Comparison of ENCODE assay signal across 8 cellular contexts in the genomic region with DNA sequence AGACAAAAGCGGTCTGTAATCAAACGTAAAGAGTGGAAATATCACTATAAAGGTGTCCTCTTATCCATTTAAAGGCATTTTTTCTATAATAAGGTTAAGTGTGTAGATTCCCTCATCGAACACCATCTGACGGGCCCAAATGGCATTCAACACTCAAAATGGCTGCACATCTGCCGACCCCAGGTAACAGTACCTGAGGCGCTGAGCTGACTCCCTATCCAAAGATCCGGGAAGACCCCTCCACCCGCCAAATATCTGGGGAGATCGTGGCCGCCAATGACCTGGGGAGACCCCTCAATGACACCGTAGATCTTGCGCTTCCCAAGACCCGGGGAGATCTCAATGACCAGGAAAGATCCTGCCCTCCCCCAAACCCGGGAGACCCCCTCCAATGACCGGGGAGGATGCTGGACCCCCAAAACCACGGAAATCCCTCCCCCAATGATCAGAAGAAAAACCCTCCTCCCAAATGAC. TPM values are rescaled to one million over a fixed set of nuclear protein-coding genes. Genes with fewer than 3 reads are reported as not detected.
A peak's percentile ranks its signal among the peaks of the same experiment; 100 is the strongest.
DNase-seq lines count a peak whose midpoint lies in the region; ATAC-seq and TF ChIP-seq lines count a peak whose summit lies in the region.

No MANE protein-coding gene starts in this region.

- H3K36me3 ChIP-seq in HAP-1 (replicated peaks) (peaks cover 26% of the 10 kb centered on the region), RWPE2 (ENCODE audit: low read depth) (peaks cover 44% of the 10 kb centered on the region)

- peaks cover 50% of the 10 kb centered on the region for H3K4me1 Mint-ChIP-seq in brain

- in situ Hi-C loops in HAP-1 (cut with MboI; ENCODE audit: low sequenced_read_pairs) = no loop called here
- in situ Hi-C loops in G401 (cut with HindIII; ENCODE audit: low sequenced_read_pairs) = no loop called here

- H3K4me3 Mint-ChIP-seq in brain = peak overlapping the region; percentile 99 to 100 (median 99)

- H3K27me3 ChIP-seq in HAP-1 (ENCODE audit: low read depth) (no peaks in the 10 kb centered on the region), RWPE2 (ENCODE audit: insufficient read depth, poor library complexity, severe bottlenecking) (no peaks in the 10 kb centered on the region)

- intact Hi-C loops in lower leg skin (cut with DNase I; ENCODE audit: low total_unique reads) = no loop called here

- H3K9me3 Mint-ChIP-seq in brain = no peaks in the 10 kb centered on the region

- H3K36me3 Mint-ChIP-seq in brain = peaks cover 47% of the 10 kb centered on the region

- peaks cover 3% of the 10 kb centered on the region; the same call in 1 of the 2 replicates for H3K4me1 ChIP-seq in HAP-1
- peaks cover 11% of the 10 kb centered on the region for H3K4me1 ChIP-seq in RWPE2 (ENCODE audit: insufficient read depth, poor library complexity, severe bottlenecking)

- H3K4me3 ChIP-seq in HAP-1 = peak overlapping the region; percentile 83
- H3K4me3 ChIP-seq in RWPE2 (ENCODE audit: severe bottlenecking) = peak overlapping the region; percentile 74
- peak overlapping the region; percentile 90 for H3K4me3 ChIP-seq in lower leg skin (ENCODE audit: low read depth, poor library complexity, severe bottlenecking)

- peak overlapping the region; percentile 90 to 100 (median 99) for H3K27ac Mint-ChIP-seq in brain

- WGBS in lower leg skin, 2 donors = 0 to 1% methylated on average over 16 of the region's 16 CpGs

- peaks cover 14% of the 10 kb centered on the region for H3K27me3 Mint-ChIP-seq in brain

- H3K27ac ChIP-seq in RWPE2 (ENCODE audit: poor library complexity, severe bottlenecking) = peak overlapping the region; percentile 78

- H3K9me3 ChIP-seq in HAP-1 (no peaks in the 10 kb centered on the region), RWPE2 (ENCODE audit: severe bottlenecking) (no peaks in the 10 kb centered on the region)

- no peak for TF ChIP-seq POLR2A in lower leg skin (IDR thresholded peaks at IDR 0.05)

- DNase-seq in HAP-1 (ENCODE audit: low spot score in 2 of 2) (peak in 1 of 2 experiments; percentile 27), RWPE2 (ENCODE audit: low spot score) (no peak), lower leg skin (ENCODE audit: low spot score in 2 of 2) (no peak), superior temporal gyrus (ENCODE audit: extremely low spot score) (peak; percentile 45), GDM1 (lab: John Stamatoyannopoulos, UW) (no peak), G401 (ENCODE audit: low spot score) (no peak)

- TF ChIP-seq CTCF in RWPE2 (IDR thresholded peaks at IDR 0.05; ENCODE audit: poor library complexity, severe bottlenecking) = no peak
- no peak for TF ChIP-seq CTCF in brain (conservative IDR thresholded peaks at IDR 0.05)
- TF ChIP-seq CTCF in lower leg skin (IDR thresholded peaks at IDR 0.05) = no peak

- ATAC-seq in RWPE2 (ENCODE audit: low read depth) (no peak), HG02970 (IDR thresholded peaks at IDR 0.05; ENCODE audit: low FRiP score, unreplicated experiment) (no peak)

RNA-seq across cellular contexts. Expression of gene IP6K2, which starts 0.5 kb away (rescaled TPM):
- polyA plus RNA-seq in brain (ENCODE audit: insufficient read depth, low read depth, low replicate concordance) = 121 TPM
- total RNA-seq in lower leg skin = 100 to 1,000 TPM; 142 to 304 (median 187) TPM
- 105 and 114 TPM in 2 replicates for total RNA-seq in G401 (2014; rRNA removed; shearing (Covaris generic))

RNA-seq across cellular contexts. Expression of gene NCKIPSD, which starts 30.8 kb away (rescaled TPM):
- polyA plus RNA-seq in brain (ENCODE audit: insufficient read depth, low read depth, low replicate concordance) = 42.2 TPM
- 10 to 100 TPM; 32.0 to 51.0 (median 41.1) TPM for total RNA-seq in lower leg skin
- total RNA-seq in G401 (2014; rRNA removed; shearing (Covaris generic)) = 12.9 and 17.1 TPM in 2 replicates

RNA-seq across cellular contexts. Expression of gene CELSR3, which starts 53.9 kb away (rescaled TPM):
- polyA plus RNA-seq in brain (ENCODE audit: insufficient read depth, low read depth, low replicate concordance) = 23.1 TPM
- 1 to 10 TPM in 2 of 4 donors, under 1 TPM in 2; 0.59 to 4.7 (median 1.2) TPM for total RNA-seq in lower leg skin
- 4.6 and 5.0 TPM in 2 replicates for total RNA-seq in G401 (2014; rRNA removed; shearing (Covaris generic))
